8 cellular contexts compared by ENCODE assay signal in the genomic region with DNA sequence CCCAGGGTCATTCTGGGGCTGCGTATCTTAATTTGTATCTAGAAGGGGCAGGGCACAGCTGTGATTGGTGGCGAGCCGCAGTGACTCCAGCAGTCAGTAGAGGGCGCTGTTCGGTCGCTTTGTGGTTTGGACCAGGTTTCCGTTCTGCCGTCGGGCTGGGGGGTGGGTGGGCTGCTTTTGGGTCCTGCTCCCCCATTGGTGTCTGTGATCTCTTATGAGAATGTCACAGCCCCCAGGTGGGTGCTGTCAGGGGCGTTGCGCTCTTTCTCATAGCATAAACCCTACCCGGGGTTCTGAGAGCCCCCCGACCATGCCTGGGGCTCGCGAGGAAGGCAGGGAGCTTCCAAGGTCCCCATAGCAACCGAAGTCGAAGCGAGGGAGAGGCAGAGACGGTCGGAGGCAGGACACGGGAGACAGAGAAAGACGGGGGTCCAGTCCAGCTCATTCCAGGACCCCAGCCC. TPM values are rescaled to one million over a fixed set of nuclear protein-coding genes. Genes with fewer than 3 reads are reported as not detected.
DNase-seq lines count a peak whose midpoint lies in the region; ATAC-seq, FAIRE-seq and TF ChIP-seq lines count a peak whose summit lies in the region.

No MANE protein-coding gene starts in this region.

- TF ChIP-seq CTCF in A549 (IDR thresholded peaks at IDR 0.05) (peak; percentile 52), endothelial cell of umbilical vein (IDR thresholded peaks at IDR 0.05; ENCODE audit: extremely low read depth in 1 of 2, insufficient read depth in 1 of 2, low read depth in 1 of 2, low read length in 2 of 2) (peak; percentile 71 to 88)

- no peak overlapping the region for H3K4me3 ChIP-seq in A549
- H3K4me3 ChIP-seq in endothelial cell of umbilical vein (replicated peaks in 1 of 3; ENCODE audit: insufficient read depth in 1 of 3, low read depth in 1 of 3, low read length in 3 of 3) = no peak overlapping the region

- CTCF ChIA-PET in A549 (lab: Yijun Ruan, JAX) = interaction anchor here (0.6 to 3.0 kb wide), 28 partner anchors 9 to 228 kb away, joined by 3 to 15 read pairs (median 4); no protein-coding TSS in a partner anchor
- CTCF ChIA-PET in endothelial cell of umbilical vein (lab: Charles Lee) = interaction anchor here (0.5 to 3.3 kb wide), 47 partner anchors 8 to 1141 kb away, joined by 3 to 33 read pairs (median 4); no protein-coding TSS in a partner anchor

- no peak overlapping the region for H3K9ac ChIP-seq in endothelial cell of umbilical vein (replicated peaks; ENCODE audit: extremely low read depth, insufficient read depth, low read length)

- intact Hi-C loops in endothelial cell of umbilical vein (cut with micrococcal nuclease) = loop anchor here (2.0 kb wide), 2 partner anchors 47 to 141 kb away; no protein-coding TSS in a partner anchor

- TF ChIP-seq POLR2A in A549 (IDR thresholded peaks at IDR 0.05; ENCODE audit: low read length) (no peak), endothelial cell of umbilical vein (IDR thresholded peaks at IDR 0.05; ENCODE audit: low read depth, low read length) (no peak)

- H3K36me3 ChIP-seq in endothelial cell of umbilical vein (ENCODE audit: control insufficient read depth in 2 of 2, extremely low read depth in 1 of 2, insufficient read depth in 2 of 2, low read length in 2 of 2) = no peaks in the 10 kb centered on the region

- H3K9me3 ChIP-seq in A549 = no peaks in the 10 kb centered on the region
- H3K9me3 ChIP-seq in endothelial cell of umbilical vein (replicated peaks; ENCODE audit: control insufficient read depth, insufficient read depth, low read length) = no peaks in the 10 kb centered on the region

- H3K9me1 ChIP-seq in endothelial cell of umbilical vein (replicated peaks; ENCODE audit: control insufficient read depth, extremely low read depth, insufficient read depth, low read length) = no peaks in the 10 kb centered on the region

- H3K27ac ChIP-seq in A549 = no peak overlapping the region
- H3K27ac ChIP-seq in endothelial cell of umbilical vein (ENCODE audit: insufficient read depth, low read depth, low read length) = no peak overlapping the region

- no peak for FAIRE-seq in A549 (lab: Jason Lieb, UNC)
- peak; percentile 57 for FAIRE-seq in endothelial cell of umbilical vein (lab: Jason Lieb, UNC)

- dilution Hi-C loops in endothelial cell of umbilical vein (cut with MboI; ENCODE audit: extremely low pct_ligation_motif_present, low sequenced_read_pairs) = no loop called here

- peak overlapping the region; percentile 33; the same call in 1 of the 3 replicates for H3K4me2 ChIP-seq in A549
- H3K4me2 ChIP-seq in endothelial cell of umbilical vein (ENCODE audit: insufficient read depth, low read length) = no peak overlapping the region

- H3K4me1 ChIP-seq in A549 (no peaks in the 10 kb centered on the region), endothelial cell of umbilical vein (ENCODE audit: control insufficient read depth, extremely low read depth, insufficient read depth, low read length) (no peaks in the 10 kb centered on the region)

- TF ChIP-seq EP300 in A549 (IDR thresholded peaks at IDR 0.05) = no peak

- no peaks in the 10 kb centered on the region for H3K79me2 ChIP-seq in endothelial cell of umbilical vein (ENCODE audit: control insufficient read depth, insufficient read depth, low read length)

- BruUV-seq in endothelial cell of umbilical vein (replicated peaks; lab: Mats Ljungman, UMichigan) = no TSS peak

- no peaks in the 10 kb centered on the region for H4K20me1 ChIP-seq in endothelial cell of umbilical vein (replicated peaks; ENCODE audit: control insufficient read depth, extremely low read depth, insufficient read depth, low read length)

- H3K27me3 ChIP-seq in endothelial cell of umbilical vein (ENCODE audit: control insufficient read depth in 2 of 2, insufficient read depth in 2 of 2, low read length in 2 of 2) = peaks cover 2 to 6% of the 10 kb centered on the region in 2 experiments

- POLR2A ChIA-PET in A549 (lab: Yijun Ruan, JAX) (no interaction called here), endothelial cell of umbilical vein (lab: Charles Lee) (no interaction called here)

- peak; percentile 62 to 65 for TF ChIP-seq RAD21 in A549 (conservative IDR thresholded peaks at IDR 0.05 in 1 of 2, IDR thresholded peaks at IDR 0.05 in 1 of 2)

- WGBS in A549 (ENCODE audit: missing lambda C conversion rate) = 31% methylated on average over 6 of the region's 22 CpGs

- ATAC-seq in A549 (peak; percentile 48 to 85; a peak in 4 of 6 replicates), GM18870 (IDR thresholded peaks at IDR 0.05; ENCODE audit: unreplicated experiment) (no peak)

- DNase-seq in A549 (ENCODE audit: low read depth in 1 of 2, low spot score in 1 of 2) (peak; percentile 11 to 33), GM19240 (ENCODE audit: insufficient read length, low spot score) (peak; percentile 73), NCI-H524 treated with DMSO at 0.1 percent for 48 hours (lab: John Stamatoyannopoulos, UW) (peak; percentile 24), endothelial cell of umbilical vein (ENCODE audit: low read depth, low spot score) (peak; percentile 30), mucosa of gallbladder (ENCODE audit: low spot score) (peak; percentile 67)
- DNase-seq in activated CD8-positive, alpha-beta memory T cell treated with anti-CD3 and anti-CD28 coated beads for 4 hours (ENCODE audit: low read depth in 2 of 2) = peak; percentile 34 to 39
- DNase-seq in stimulated activated CD8-positive, alpha-beta memory T cell treated with anti-CD3 and anti-CD28 coated beads, Interleukin-7, amount 100 ng/mL, for 48 hours (ENCODE audit: extremely low read depth in 1 of 2, low read depth in 1 of 2) = peak; percentile 36

- H2AFZ ChIP-seq in endothelial cell of umbilical vein (ENCODE audit: low read depth, low read length) = no peak overlapping the region

TF ChIP-seq in endothelial cell of umbilical vein, 7 proteins besides CTCF, POLR2A, EP300 and RAD21 (continues in another document):
- TF ChIP-seq POLR2AphosphoS5 (IDR thresholded peaks at IDR 0.05; ENCODE audit: insufficient read depth, low read depth, low read length) = no peak
- no peak for TF ChIP-seq JUN (IDR thresholded peaks at IDR 0.05; ENCODE audit: borderline replicate concordance, insufficient read depth, insufficient read length, low read depth)
- TF ChIP-seq FOS (IDR thresholded peaks at IDR 0.05; ENCODE audit: borderline replicate concordance, insufficient read depth, low read length) = no peak
- TF ChIP-seq EZH2 (IDR thresholded peaks at IDR 0.05; ENCODE audit: borderline replicate concordance, low read depth, low read length, severe bottlenecking) = no peak
- TF ChIP-seq MYC (IDR thresholded peaks at IDR 0.05; ENCODE audit: low read depth, low read length) = no peak

RNA-seq across cellular contexts. Expression of a gene that starts 5.4 kb away (rescaled TPM):
- 0.33 and 0.43 TPM in 2 replicates for polyA plus RNA-seq in A549 (2011; rRNA removed)
- polyA plus RNA-seq in A549 (2012; cell fraction: cytosol; rRNA removed) = 0.04 TPM in 1 of 2 replicates, not detected in the other
- not detected in 2 replicates for polyA plus RNA-seq in A549 (2012; cell fraction: nucleus; rRNA removed)
- polyA plus RNA-seq in A549 (2017; fragmentation: RNase III; extraction: RNeasy Plus Mini Kit Qiagen cat#74134 plus additional on column Dnase treatment) = not detected in 3 replicates
- polyA minus RNA-seq in A549 (2011; rRNA and poly(A)+ RNA removed) = 0.21 TPM in 1 of 2 replicates, not detected in the other
- total RNA-seq in endothelial cell of umbilical vein = 0.93 and 1.9 TPM in 2 replicates
- polyA plus RNA-seq in endothelial cell of umbilical vein = 1.8 TPM in 2 replicates
- polyA plus RNA-seq in endothelial cell of umbilical vein (2011; cell fraction: cytosol; rRNA removed) = 1.1 and 1.5 TPM in 2 replicates
- 0.29 and 0.47 TPM in 2 replicates for polyA plus RNA-seq in endothelial cell of umbilical vein (2011; cell fraction: nucleus; rRNA removed)
- 9.0 and 14.8 TPM in 2 replicates for polyA plus RNA-seq in endothelial cell of umbilical vein (2012)
- not detected in 2 replicates for polyA minus RNA-seq in endothelial cell of umbilical vein
- polyA minus RNA-seq in endothelial cell of umbilical vein (2011; cell fraction: cytosol; rRNA and poly(A)+ RNA removed) = not detected
- polyA minus RNA-seq in endothelial cell of umbilical vein (2011; cell fraction: nucleus; rRNA and poly(A)+ RNA removed) = not detected in 2 replicates
- total RNA-seq in mucosa of gallbladder = 1,342 TPM

RNA-seq across cellular contexts. Expression of a gene that starts 41.0 kb away (rescaled TPM):
- polyA plus RNA-seq in A549 (2011; rRNA removed) (not detected in 2 replicates), A549 (2017; fragmentation: RNase III; extraction: RNeasy Plus Mini Kit Qiagen cat#74134 plus additional on column Dnase treatment) (not detected in 3 replicates), endothelial cell of umbilical vein (not detected in 2 replicates)
- not detected in 2 replicates for polyA plus RNA-seq in A549 (2012; cell fraction: cytosol; rRNA removed)
- polyA plus RNA-seq in A549 (2012; cell fraction: nucleus; rRNA removed) = not detected in 2 replicates
- polyA minus RNA-seq in A549 (2011; rRNA and poly(A)+ RNA removed) = not detected in 2 replicates
- total RNA-seq in endothelial cell of umbilical vein (not detected in 2 replicates), mucosa of gallbladder (115 TPM)
- not detected in 2 replicates for polyA plus RNA-seq in endothelial cell of umbilical vein (2011; cell fraction: cytosol; rRNA removed)
- polyA plus RNA-seq in endothelial cell of umbilical vein (2011; cell fraction: nucleus; rRNA removed) = not detected in 2 replicates
- not detected in 2 replicates for polyA plus RNA-seq in endothelial cell of umbilical vein (2012)
- not detected in 2 replicates for polyA minus RNA-seq in endothelial cell of umbilical vein
- polyA minus RNA-seq in endothelial cell of umbilical vein (2011; cell fraction: cytosol; rRNA and poly(A)+ RNA removed) = not detected
- not detected in 2 replicates for polyA minus RNA-seq in endothelial cell of umbilical vein (2011; cell fraction: nucleus; rRNA and poly(A)+ RNA removed)

RNA-seq across cellular contexts. Expression of a gene that starts 56.6 kb away (rescaled TPM):
- polyA plus RNA-seq in A549 (2011; rRNA removed) = 5.8 and 12.8 TPM in 2 replicates
- 12.0 and 12.3 TPM in 2 replicates for polyA plus RNA-seq in A549 (2012; cell fraction: cytosol; rRNA removed)
- polyA plus RNA-seq in A549 (2012; cell fraction: nucleus; rRNA removed) = 8.1 and 10.9 TPM in 2 replicates
- polyA plus RNA-seq in A549 (2017; fragmentation: RNase III; extraction: RNeasy Plus Mini Kit Qiagen cat#74134 plus additional on column Dnase treatment) = 0.64 to 1.4 TPM (median 1.0 TPM) in 3 replicates
- polyA minus RNA-seq in A549 (2011; rRNA and poly(A)+ RNA removed) = 2.5 and 8.2 TPM in 2 replicates
- total RNA-seq in endothelial cell of umbilical vein = not detected in 2 replicates
- not detected in 2 replicates for polyA plus RNA-seq in endothelial cell of umbilical vein
- polyA plus RNA-seq in endothelial cell of umbilical vein (2011; cell fraction: cytosol; rRNA removed) = not detected in 2 replicates
- 0.49 TPM in 1 of 2 replicates, not detected in the other for polyA plus RNA-seq in endothelial cell of umbilical vein (2011; cell fraction: nucleus; rRNA removed)
- polyA plus RNA-seq in endothelial cell of umbilical vein (2012) = not detected in 2 replicates
- not detected in 2 replicates for polyA minus RNA-seq in endothelial cell of umbilical vein
- polyA minus RNA-seq in endothelial cell of umbilical vein (2011; cell fraction: cytosol; rRNA and poly(A)+ RNA removed) = 4.1 TPM
- not detected in 2 replicates for polyA minus RNA-seq in endothelial cell of umbilical vein (2011; cell fraction: nucleus; rRNA and poly(A)+ RNA removed)
- total RNA-seq in mucosa of gallbladder = 241 TPM

Comparison
In these comparisons a context has a peak if more than half of its experiments do, and no peak if none do; other contexts are left out.
1. DNase-seq: peak in every context shown above with its lines; median percentile 73 in GM19240; 67 in mucosa of gallbladder; 36 in activated CD8-positive, alpha-beta memory T cell treated with anti-CD3 and anti-CD28 coated beads for 4 hours; 36 in stimulated activated CD8-positive, alpha-beta memory T cell treated with anti-CD3 and anti-CD28 coated beads, Interleukin-7, amount 100 ng/mL, for 48 hours; 30 in endothelial cell of umbilical vein; 24 in NCI-H524 treated with DMSO at 0.1 percent for 48 hours; 22 in A549.
2. RNA of a gene that starts 5.4 kb away (total RNA-seq): 1,342 TPM in mucosa of gallbladder (single experiment); 0.93 to 1.9 TPM in endothelial cell of umbilical vein; every median in the first group is over 100 times any median in the second.
3. RNA of a gene that starts 41.0 kb away (total RNA-seq): 115 TPM in mucosa of gallbladder (single experiment); not detected in endothelial cell of umbilical vein; every median in the first group is over 100 times any median in the second.
4. RNA of a gene that starts 56.6 kb away (total RNA-seq): 241 TPM in mucosa of gallbladder (single experiment); not detected in endothelial cell of umbilical vein; every median in the first group is over 100 times any median in the second.